1 cellular context compared by ENCODE assay signal in genomic region chr6:149761438-149761837, GRCh38.
TF ChIP-seq lines count a peak whose summit lies in the region.

No MANE protein-coding gene starts in this region.

TF ChIP-seq in HepG2, 621 proteins besides CTCF, POLR2A, EP300 and RAD21 (continued from another document):
- TF ChIP-seq PBX2 (CRISPR knock-in tag; IDR thresholded peaks at IDR 0.05) (no peak), SP2 (CRISPR knock-in tag; IDR thresholded peaks at IDR 0.05) (no peak), ZFYVE20 (CRISPR knock-in tag; IDR thresholded peaks at IDR 0.05; ENCODE audit: borderline replicate concordance, low read depth) (no peak), ZNF792 (CRISPR knock-in tag; IDR thresholded peaks at IDR 0.05) (no peak), XBP1 (CRISPR knock-in tag; IDR thresholded peaks at IDR 0.05) (no peak)
